In the genomic region with DNA sequence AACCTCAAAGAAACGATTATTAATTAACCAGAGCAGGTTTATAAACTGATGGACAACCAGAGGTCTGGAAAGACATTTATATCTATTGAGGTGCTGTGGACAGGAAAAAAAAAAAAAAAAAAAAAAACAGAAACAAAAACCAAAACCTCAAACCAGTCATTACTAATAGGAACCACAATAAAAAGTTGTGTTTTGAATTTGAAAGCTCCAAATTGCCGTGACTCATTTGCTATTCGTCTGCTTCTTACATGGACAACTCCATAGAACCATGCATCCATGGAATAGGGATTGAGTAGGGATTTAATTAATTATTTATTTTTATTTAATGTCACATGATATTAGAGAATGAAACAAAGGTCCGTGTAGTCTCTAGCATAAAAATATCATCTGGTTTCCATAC, we compare ENCODE assay signal across 16 cellular contexts.
A peak's percentile ranks its signal among the peaks of the same experiment; 100 is the strongest.
DNase-seq lines count a peak whose midpoint lies in the region; ATAC-seq, FAIRE-seq and TF ChIP-seq lines count a peak whose summit lies in the region.
"Had no signal": no experiment of that assay in that cellular context is flagged by ENCODE, and none has a peak within 500 bp of the region (broad histone marks: within the 10 kb centered on the region; RNA-seq: fewer than 3 reads in every experiment).

No MANE protein-coding gene starts in this region.

- no peaks in the 10 kb centered on the region for H3K27me3 Mint-ChIP-seq in chondrocyte (ENCODE audit: low read depth)

- FAIRE-seq in GM18507 (lab: Jason Lieb, UNC): peak; percentile 15
- FAIRE-seq in RCC 7860 (lab: Jason Lieb, UNC): peak; percentile 60

- H3K4me1 Mint-ChIP-seq in chondrocyte (ENCODE audit: low read depth): no peaks in the 10 kb centered on the region

- no peak overlapping the region for H3K4me3 Mint-ChIP-seq in chondrocyte (ENCODE audit: unreplicated experiment)

- no peak for ATAC-seq in GM21367 (IDR thresholded peaks at IDR 0.05; ENCODE audit: unreplicated experiment)
- ATAC-seq in HG02938 (IDR thresholded peaks at IDR 0.05; ENCODE audit: unreplicated experiment): no peak
- ATAC-seq: body of pancreas, left cardiac atrium, PC-3 had no signal

- H3K9me3 Mint-ChIP-seq in chondrocyte (ENCODE audit: low read depth): peaks cover 8% of the 10 kb centered on the region

- TF ChIP-seq CTCF in AG10803 (conservative IDR thresholded peaks at IDR 0.05; ENCODE audit: low read length) (no peak), foreskin fibroblast (IDR thresholded peaks at IDR 0.05; ENCODE audit: low read depth, low read length) (no peak), chondrocyte (IDR thresholded peaks at IDR 0.05) (no peak)

- H3K36me3 Mint-ChIP-seq in chondrocyte (ENCODE audit: low read depth): no peaks in the 10 kb centered on the region

- no peak overlapping the region for H3K27ac Mint-ChIP-seq in chondrocyte (ENCODE audit: unreplicated experiment)

- H3K4me3 ChIP-seq in AG10803 (ENCODE audit: low read length) (no peak overlapping the region), foreskin fibroblast (ENCODE audit: low read depth in 1 of 2, low read length in 2 of 2) (no peak overlapping the region)
- H3K4me3 ChIP-seq: body of pancreas had no signal

- DNase-seq in AG10803 (ENCODE audit: low read depth) (peak; percentile 73), GM18507 (ENCODE audit: extremely low spot score, insufficient read length, low read depth) (no peak), RCC 7860 (ENCODE audit: low spot score) (peak; percentile 19), foreskin fibroblast (peak; percentile 30 to 44), chondrocyte (ENCODE audit: low spot score) (no peak)
- no peak for DNase-seq in activated CD4-positive, alpha-beta T cell treated with anti-CD3 and anti-CD28 coated beads, Interleukin-2, amount 50 U/mL, for 4 hours
- DNase-seq: activated effector memory CD4-positive, alpha-beta T cell treated with Interleukin-2 at 50 U/mL for 16 hours; body of pancreas; effector CD8-positive, alpha-beta T cell; left cardiac atrium; NCI-H1105; NCI-H446 treated with DMSO at 0.1 percent for 48 hours; PC-3; stimulated activated CD4-positive, alpha-beta T cell treated with anti-CD3 and anti-CD28 coated beads, Interleukin-2, amount 100 ng/mL, for 48 hours had no signal

Comparison
In these comparisons a context has a peak if more than half of its experiments do, and no peak if none do; other contexts are left out.
1. DNase-seq: peak in AG10803 (single experiment), RCC 7860 (single experiment) and foreskin fibroblast (2 of 2); none in GM18507 (single experiment), chondrocyte (single experiment) and activated CD4-positive, alpha-beta T cell treated with anti-CD3 and anti-CD28 coated beads, Interleukin-2, amount 50 U/mL, for 4 hours (0 of 2).